In the genomic region with DNA sequence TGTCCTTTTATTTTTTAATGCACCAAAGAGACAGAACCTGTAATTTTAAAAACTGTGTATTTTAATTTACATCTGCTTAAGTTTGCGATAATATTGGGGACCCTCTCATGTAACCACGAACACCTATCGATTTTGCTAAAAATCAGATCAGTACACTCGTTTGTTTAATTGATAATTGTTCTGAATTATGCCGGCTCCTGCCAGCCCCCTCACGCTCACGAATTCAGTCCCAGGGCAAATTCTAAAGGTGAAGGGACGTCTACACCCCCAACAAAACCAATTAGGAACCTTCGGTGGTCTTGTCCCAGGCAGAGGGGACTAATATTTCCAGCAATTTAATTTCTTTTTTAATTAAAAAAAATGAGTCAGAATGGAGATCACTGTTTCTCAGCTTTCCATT, we compare ENCODE assay signal across 1 cellular context.
TF ChIP-seq lines count a peak whose summit lies in the region.

No MANE protein-coding gene starts in this region.

TF ChIP-seq in K562, 482 proteins besides CTCF, POLR2A, EP300 and RAD21:
- TF ChIP-seq TOE1 (IDR thresholded peaks at IDR 0.05; ENCODE audit: borderline replicate concordance) = no peak
- TF ChIP-seq TOE1 (CRISPR knock-in tag; IDR thresholded peaks at IDR 0.05; ENCODE audit: borderline replicate concordance, low read depth) = no peak
- TF ChIP-seq ZNF3 (CRISPR knock-in tag; IDR thresholded peaks at IDR 0.05) = no peak
- TF ChIP-seq, protein P1, sequence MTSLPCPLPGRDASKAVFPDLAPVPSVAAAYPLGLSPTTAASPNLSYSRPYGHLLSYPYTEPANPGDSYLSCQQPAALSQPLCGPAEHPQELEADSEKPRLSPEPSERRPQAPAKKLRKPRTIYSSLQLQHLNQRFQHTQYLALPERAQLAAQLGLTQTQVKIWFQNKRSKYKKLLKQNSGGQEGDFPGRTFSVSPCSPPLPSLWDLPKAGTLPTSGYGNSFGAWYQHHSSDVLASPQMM (CRISPR knock-in tag; IDR thresholded peaks at IDR 0.05) = no peak
- TF ChIP-seq CBX8 (IDR thresholded peaks at IDR 0.05; ENCODE audit: borderline replicate concordance, extremely low read depth, low read depth, low read length, poor library complexity, severe bottlenecking) = peak; percentile 95
